Comparison of ENCODE assay signal across 19 cellular contexts in genomic region chr17:6492892-6493674, GRCh38. TPM values are rescaled to one million over a fixed set of nuclear protein-coding genes. Genes with fewer than 3 reads are reported as not detected.
DNase-seq lines count a peak whose midpoint lies in the region; ATAC-seq, FAIRE-seq and TF ChIP-seq lines count a peak whose summit lies in the region.
"Had no signal": no experiment of that assay in that cellular context is flagged by ENCODE, and none has a peak within 500 bp of the region (broad histone marks: within the 10 kb centered on the region; RNA-seq: fewer than 3 reads in every experiment).

No MANE protein-coding gene starts in this region.

- H3K9me3 ChIP-seq in H9 (ENCODE audit: control insufficient read depth, low read depth, low read length) (no peaks in the 10 kb centered on the region), H1 (ENCODE audit: insufficient read depth in 2 of 2, low read depth in 1 of 2, low read length in 1 of 2) (no peaks in the 10 kb centered on the region)
- H3K9me3 ChIP-seq: BLaER1, thoracic aorta had no signal

- H2BK12ac ChIP-seq in H9 (ENCODE audit: insufficient read length, low read depth, low read length) (no peak overlapping the region), H1 (ENCODE audit: low read depth, low read length) (peak overlapping the region; percentile 13; the same call in 1 of the 2 replicates)

- no peak for TF ChIP-seq EP300 in H1 (IDR thresholded peaks at IDR 0.05; ENCODE audit: borderline replicate concordance in 1 of 2, low read depth in 2 of 2, low read length in 2 of 2)

- peak overlapping the region; percentile 60 for H2AK5ac ChIP-seq in H9 (ENCODE audit: insufficient read length, low read length)
- 0 out of 2 replicates have a peak overlapping the region, but pooled peaks have one; percentile 58 for H2AK5ac ChIP-seq in H1 (ENCODE audit: low read depth, low read length)

- H3K4me1 ChIP-seq in H9 (ENCODE audit: insufficient read depth, low read length) (peaks cover 8% of the 10 kb centered on the region; the same call in 1 of the 2 replicates), H1 (replicated peaks in 1 of 4; ENCODE audit: control insufficient read depth in 3 of 4, insufficient read depth in 4 of 4, low read length in 3 of 4) (peaks cover 12 to 26% (median 14%) of the 10 kb centered on the region in 4 experiments)

- H2AFZ ChIP-seq in H9 (ENCODE audit: low read length) (no peak overlapping the region), H1 (ENCODE audit: low read length) (no peak overlapping the region)
- H2AFZ ChIP-seq: hepatocyte had no signal

- H4K5ac ChIP-seq in H9 (ENCODE audit: insufficient read length, low read depth, low read length) (peak overlapping the region; percentile 77), H1 (ENCODE audit: insufficient read length, low read depth, low read length) (no peak overlapping the region)

- H2BK5ac ChIP-seq in H9 (ENCODE audit: insufficient read length, low read length) (no peak overlapping the region), H1 (ENCODE audit: low read depth, low read length) (peak overlapping the region; percentile 3; the same call in 1 of the 2 replicates)

- peak; percentile 71 for DNase-seq in H9
- DNase-seq in NAMALWA (ENCODE audit: low spot score), result peak; percentile 24
- no peak for DNase-seq in H1 (ENCODE audit: low read depth in 1 of 2, low spot score in 2 of 2)
- DNase-seq in nephron progenitor cell, result no peak
- no peak for DNase-seq in brain microvascular endothelial cell
- DNase-seq in globus pallidus (ENCODE audit: low spot score), result no peak
- DNase-seq: activated CD8-positive, alpha-beta memory T cell treated with anti-CD3 and anti-CD28 coated beads, Interleukin-2, amount 50 U/mL, for 48 hours; effector CD4-positive, alpha-beta T cell; NCI-H2227 treated with DMSO at 0.1 percent for 48 hours; NK-92 treated with Interleukin-12 subunit alpha and Interleukin-12 subunit beta, amount 100 ng/mL, for 24 hours; stimulated activated CD4-positive, alpha-beta T cell treated with anti-CD3 and anti-CD28 coated beads, Interleukin-4, amount 100 ng/mL, for 4 hours had no signal

- H3K27me3 ChIP-seq in H9 (ENCODE audit: insufficient read depth, low read length) (no peaks in the 10 kb centered on the region), H1 (replicated peaks in 1 of 4; ENCODE audit: control insufficient read depth in 3 of 4, extremely low read depth in 1 of 4, insufficient read depth in 3 of 4, low read length in 3 of 4) (no peaks in the 10 kb centered on the region), brain microvascular endothelial cell (replicated peaks) (no peaks in the 10 kb centered on the region)
- H3K27me3 ChIP-seq: BLaER1 had no signal

- in situ Hi-C loops in brain microvascular endothelial cell (cut with HindIII; ENCODE audit: low pct_ligation_motif_present, low sequenced_read_pairs), result no loop called here

- H3K23ac ChIP-seq in H9 (ENCODE audit: insufficient read length, low read depth, low read length) (no peak overlapping the region), H1 (ENCODE audit: insufficient read length) (no peak overlapping the region)

- TF ChIP-seq CTCF in H9 (conservative IDR thresholded peaks at IDR 0.05) (no peak), H1 (IDR thresholded peaks at IDR 0.05; ENCODE audit: control extremely low read depth in 1 of 3, insufficient read depth in 1 of 3, low read depth in 1 of 3, low read length in 3 of 3) (no peak), nephron progenitor cell (IDR thresholded peaks at IDR 0.05) (no peak), brain microvascular endothelial cell (IDR thresholded peaks at IDR 0.05; ENCODE audit: low read depth, low read length, missing control alignments) (no peak)

- no peaks in the 10 kb centered on the region for H3K79me1 ChIP-seq in H9 (ENCODE audit: insufficient read depth, low read depth, low read length, poor library complexity, severe bottlenecking)
- H3K79me1 ChIP-seq in H1 (ENCODE audit: low read depth, low read length), result no peaks in the 10 kb centered on the region

- H2BK15ac ChIP-seq in H9 (ENCODE audit: low read depth, low read length) (no peak overlapping the region), H1 (ENCODE audit: low read length) (peak overlapping the region; percentile 54)

- peak overlapping the region; percentile 18 for H4K91ac ChIP-seq in H9 (ENCODE audit: insufficient read length, low read depth, low read length)
- H4K91ac ChIP-seq in H1 (replicated peaks; ENCODE audit: insufficient read length, low read length), result no peak overlapping the region

- H3K23me2 ChIP-seq in H9 (ENCODE audit: insufficient read length, low read depth, low read length, poor library complexity, severe bottlenecking) (peaks cover 3% of the 10 kb centered on the region), H1 (ENCODE audit: low read depth, low read length) (peaks cover 4% of the 10 kb centered on the region; the same call in 1 of the 2 replicates)

- H4K8ac ChIP-seq in H9 (replicated peaks; ENCODE audit: insufficient read length, low read depth, low read length) (peak overlapping the region; percentile 53), H1 (ENCODE audit: extremely low read depth, insufficient read depth, low read length) (peak overlapping the region; percentile 72; the same call in 1 of the 2 replicates)

- TF ChIP-seq POLR2A in H1 (IDR thresholded peaks at IDR 0.05; ENCODE audit: control extremely low read depth in 1 of 2, low read depth in 2 of 2, low read length in 2 of 2), result no peak
- TF ChIP-seq POLR2A in GM18505 (IDR thresholded peaks at IDR 0.05; ENCODE audit: borderline replicate concordance, extremely low read depth, insufficient read depth, insufficient read length), result no peak

- H4K20me1 ChIP-seq in H9 (ENCODE audit: control insufficient read depth, insufficient read depth, insufficient read length) (no peaks in the 10 kb centered on the region), H1 (replicated peaks in 1 of 2; ENCODE audit: control insufficient read depth in 1 of 2, insufficient read depth in 2 of 2, low read length in 2 of 2) (no peaks in the 10 kb centered on the region)
- H4K20me1 ChIP-seq: BLaER1 had no signal

- H3K36me3 Mint-ChIP-seq in H9 (ENCODE audit: insufficient read depth in 1 of 3, low read depth in 3 of 3), result peaks cover 0 to 2% (median 0%) of the 10 kb centered on the region in 3 experiments; a peak in 1 of 7 replicates
- no peaks in the 10 kb centered on the region for H3K36me3 Mint-ChIP-seq in nephron progenitor cell (ENCODE audit: low read depth)
- H3K36me3 Mint-ChIP-seq: activated naive CD4-positive, alpha-beta T cell treated with anti-CD3 and anti-CD28 coated beads, Interleukin-2, amount 50 U/mL, for 72 hours had no signal

- H3K18ac ChIP-seq in H9 (ENCODE audit: insufficient read length, low read depth, low read length) (no peak overlapping the region), H1 (ENCODE audit: extremely low read depth, low read length) (no peak overlapping the region)

- CTCF ChIA-PET in H1 (lab: Charles Lee; ENCODE audit: partially characterized antibody), result interaction anchor here (0.6 to 0.9 kb wide), 3 partner anchors 9 to 62 kb away, joined by 3 read pairs; no protein-coding TSS in a partner anchor

- no peaks in the 10 kb centered on the region; a peak in 2 of 5 replicates for H3K9me3 Mint-ChIP-seq in H9
- H3K9me3 Mint-ChIP-seq in nephron progenitor cell, result no peaks in the 10 kb centered on the region
- H3K9me3 Mint-ChIP-seq: activated naive CD4-positive, alpha-beta T cell treated with anti-CD3 and anti-CD28 coated beads, Interleukin-2, amount 50 U/mL, for 72 hours had no signal

- H2BK20ac ChIP-seq in H9 (ENCODE audit: low read depth, low read length, poor library complexity, severe bottlenecking) (no peak overlapping the region), H1 (ENCODE audit: low read length) (0 out of 2 replicates have a peak overlapping the region, but pooled peaks have one; percentile 35)

- POLR2A ChIA-PET in H1 (lab: Charles Lee; ENCODE audit: partially characterized antibody), result interaction anchor here (0.7 to 2.1 kb wide), 3 partner anchors 25 to 53 kb away, joined by 3 to 5 read pairs (median 3); no protein-coding TSS in a partner anchor

- H3K79me2 ChIP-seq in H9 (ENCODE audit: insufficient read depth, low read length) (no peaks in the 10 kb centered on the region), H1 (ENCODE audit: control insufficient read depth in 1 of 2, insufficient read depth in 2 of 2, low read length in 2 of 2) (no peaks in the 10 kb centered on the region)
- H3K79me2 ChIP-seq: hepatocyte had no signal

- no peak for ATAC-seq in GM18505 (IDR thresholded peaks at IDR 0.05; ENCODE audit: unreplicated experiment)
- ATAC-seq: activated naive CD4-positive, alpha-beta T cell treated with anti-CD3 and anti-CD28 coated beads, Interleukin-2, amount 50 U/mL, for 72 hours had no signal

- H3K56ac ChIP-seq in H9 (ENCODE audit: insufficient read length, low read depth, low read length) (no peak overlapping the region), H1 (replicated peaks; ENCODE audit: insufficient read length, low read depth, low read length) (no peak overlapping the region)

- H3K27me3 Mint-ChIP-seq in H9 (ENCODE audit: low read depth), result peaks cover 2% of the 10 kb centered on the region
- H3K27me3 Mint-ChIP-seq in nephron progenitor cell (ENCODE audit: low read depth, poor library complexity), result no peaks in the 10 kb centered on the region

- H3K4me3 ChIP-seq in H1 (ENCODE audit: extremely low read depth in 1 of 4, insufficient read depth in 2 of 4, low read depth in 3 of 4, low read length in 4 of 4), result no peak overlapping the region
- no peak overlapping the region for H3K4me3 ChIP-seq in brain microvascular endothelial cell (ENCODE audit: low read depth, low read length)
- H3K4me3 ChIP-seq: BLaER1, hepatocyte, thoracic aorta had no signal

- H3K9ac ChIP-seq in H9 (ENCODE audit: extremely low read depth, insufficient read length, low read length) (no peak overlapping the region), H1 (replicated peaks in 1 of 4; ENCODE audit: extremely low read depth in 1 of 4, low read depth in 3 of 4, low read length in 3 of 4) (no peak overlapping the region; a peak in 1 of 7 replicates)
- H3K9ac ChIP-seq: BLaER1 had no signal

- H3K4ac ChIP-seq in H9 (ENCODE audit: low read depth, low read length) (no peak overlapping the region), H1 (replicated peaks; ENCODE audit: insufficient read length, low read depth, low read length) (no peak overlapping the region)

- no CpG with 5 or more reads among the region's 4 CpGs for WGBS in H9 (ENCODE audit: extremely low coverage, insufficient read length, low lambda C conversion rate)
- 86% methylated on average over 4 of the region's 4 CpGs; no CpG with 5 or more reads in 1 of the 2 experiments for WGBS in H1 (ENCODE audit: extremely low coverage in 1 of 2, insufficient coverage in 1 of 2, insufficient read length in 1 of 2, insufficient replicate concordance in 2 of 2, low coverage in 1 of 2, low lambda C conversion rate in 2 of 2, missing lambda C conversion rate in 1 of 2), 2 experiments

- H3K27ac ChIP-seq in H9 (ENCODE audit: insufficient read length, low read depth, low read length) (no peak overlapping the region), H1 (ENCODE audit: low read depth, low read length) (no peak overlapping the region), brain microvascular endothelial cell (no peak overlapping the region)
- H3K27ac ChIP-seq: BLaER1, hepatocyte, thoracic aorta had no signal

- peak overlapping the region in 2 of 3 experiments; percentile 49 to 60; a peak in 1 of 7 replicates for H3K27ac Mint-ChIP-seq in H9
- peak overlapping the region; percentile 52 for H3K27ac Mint-ChIP-seq in nephron progenitor cell

- H3K4me2 ChIP-seq in H9 (ENCODE audit: insufficient read depth, insufficient read length, low read length) (no peak overlapping the region), H1 (ENCODE audit: insufficient read depth in 1 of 2, low read depth in 2 of 2, low read length in 2 of 2) (peak overlapping the region in 1 of 2 experiments; percentile 27; a peak in 1 of 4 replicates)
- H3K4me2 ChIP-seq: BLaER1, hepatocyte had no signal

- H2BK120ac ChIP-seq in H9 (ENCODE audit: low read depth, low read length, poor library complexity, severe bottlenecking) (no peak overlapping the region), H1 (replicated peaks; ENCODE audit: low read depth, low read length) (no peak overlapping the region)

- no peaks in the 10 kb centered on the region for H3K36me3 ChIP-seq in H1 (ENCODE audit: control insufficient read depth in 2 of 4, insufficient read depth in 4 of 4, low read length in 3 of 4)
- no peaks in the 10 kb centered on the region for H3K36me3 ChIP-seq in brain microvascular endothelial cell (replicated peaks)
- H3K36me3 ChIP-seq: BLaER1, thoracic aorta had no signal

- H3K4me3 Mint-ChIP-seq in H9 (no peak overlapping the region; a peak in 1 of 5 replicates), nephron progenitor cell (no peak overlapping the region)

- no peak overlapping the region for H3T11ph ChIP-seq in H9 (ENCODE audit: low read length)

- peak; percentile 42 for FAIRE-seq in H1 (lab: Jason Lieb, UNC)

- H3K14ac ChIP-seq in H9 (ENCODE audit: insufficient read depth, low read length) (no peak overlapping the region), H1 (ENCODE audit: insufficient read length) (no peak overlapping the region)

- no peak for TF ChIP-seq RAD21 in H1 (IDR thresholded peaks at IDR 0.05 in 1 of 2, conservative IDR thresholded peaks at IDR 0.05 in 1 of 2; ENCODE audit: low read depth in 2 of 2, low read length in 2 of 2)

- H3K4me1 Mint-ChIP-seq in H9, result peaks cover 60 to 69% of the 10 kb centered on the region in 2 experiments
- peaks cover 79% of the 10 kb centered on the region for H3K4me1 Mint-ChIP-seq in nephron progenitor cell

RNA-seq across cellular contexts. Expression of gene PIMREG, which starts 48.8 kb away (rescaled TPM):
- total RNA-seq in H9 (2021), result 91.6 and 92.5 TPM in 2 replicates
- total RNA-seq in H1 (2021; fragmentation: NEBNext Ultra II Directional; extraction: Animal tissue kit (Norgen Biotek cat#: 25700)), result 133 and 143 TPM in 2 replicates
- polyA plus RNA-seq in H1 (2011; rRNA removed), result 126 and 148 TPM in 2 replicates
- 154 TPM for polyA plus RNA-seq in H1 (2011; cell fraction: cytosol; rRNA removed)
- 223 TPM for polyA plus RNA-seq in H1 (2011; cell fraction: nucleus; rRNA removed)
- polyA plus RNA-seq in H1 (2012, experiment 1 of 2), result 83.9 to 119 TPM (median 107 TPM) in 4 replicates
- 116 TPM for polyA plus RNA-seq in H1 (2012, experiment 2 of 2)
- 64.4 TPM for polyA plus RNA-seq in H1 (2013, experiment 1 of 2)
- 62.7 TPM for polyA plus RNA-seq in H1 (2013, experiment 2 of 2)
- polyA minus RNA-seq in H1 (2011; rRNA and poly(A)+ RNA removed), result 55.3 and 66.3 TPM in 2 replicates
- polyA minus RNA-seq in H1 (2011; cell fraction: cytosol; rRNA and poly(A)+ RNA removed), result 56.3 TPM
- 68.8 TPM for polyA minus RNA-seq in H1 (2011; cell fraction: nucleus; rRNA and poly(A)+ RNA removed)
- total RNA-seq: thoracic aorta had no signal

RNA-seq across cellular contexts. Expression of gene AIPL1, which starts 58.2 kb away (rescaled TPM):
- total RNA-seq in H9 (2021), result 0.24 and 0.57 TPM in 2 replicates
- 0.71 TPM in 1 of 2 replicates, not detected in the other for total RNA-seq in H1 (2021; fragmentation: NEBNext Ultra II Directional; extraction: Animal tissue kit (Norgen Biotek cat#: 25700))
- 0.56 and 0.89 TPM in 2 replicates for polyA plus RNA-seq in H1 (2011; rRNA removed)
- polyA plus RNA-seq in H1 (2011; cell fraction: cytosol; rRNA removed), result 1.6 TPM
- 0.78 TPM for polyA plus RNA-seq in H1 (2011; cell fraction: nucleus; rRNA removed)
- 0.22 to 0.55 TPM (median 0.40 TPM) in 4 replicates for polyA plus RNA-seq in H1 (2012, experiment 1 of 2)
- polyA plus RNA-seq in H1 (2012, experiment 2 of 2), result 0.09 TPM
- 0.14 TPM for polyA plus RNA-seq in H1 (2013, experiment 1 of 2)
- polyA plus RNA-seq in H1 (2013, experiment 2 of 2), result 0.29 TPM
- polyA minus RNA-seq in H1 (2011; rRNA and poly(A)+ RNA removed), result 0.20 and 0.22 TPM in 2 replicates
- polyA minus RNA-seq in H1 (2011; cell fraction: cytosol; rRNA and poly(A)+ RNA removed), result not detected
- polyA minus RNA-seq in H1 (2011; cell fraction: nucleus; rRNA and poly(A)+ RNA removed), result not detected
- total RNA-seq: activated naive CD4-positive, alpha-beta T cell treated with anti-CD3 and anti-CD28 coated beads, Interleukin-2, amount 50 U/mL, for 72 hours; hepatocyte; osteocyte; skeletal muscle tissue; T-helper 1 cell treated with Interleukin-12 subunit alpha and Interleukin-12 subunit beta and Interleukin-4 antibody, amounts not matched to agents 30 ng/mL and 1 ng/mL, for 36 hours; thoracic aorta had no signal
- polyA plus RNA-seq: hepatocyte had no signal

Comparison
In these comparisons a context has a peak if more than half of its experiments do, and no peak if none do; other contexts are left out.
1. DNase-seq: peak in H9 (single experiment) and NAMALWA (single experiment); none in H1 (0 of 2), nephron progenitor cell (single experiment), brain microvascular endothelial cell (single experiment) and globus pallidus (single experiment).